Comparison of ENCODE assay signal across 14 cellular contexts in genomic region chr1:9607352-9607751, GRCh38. TPM values are rescaled to one million over a fixed set of nuclear protein-coding genes. Genes with fewer than 3 reads are reported as not detected.
DNase-seq lines count a peak whose midpoint lies in the region; ATAC-seq and TF ChIP-seq lines count a peak whose summit lies in the region.
"Had no signal": no experiment of that assay in that cellular context is flagged by ENCODE, and none has a peak within 500 bp of the region (broad histone marks: within the 10 kb centered on the region; RNA-seq: fewer than 3 reads in every experiment).

No MANE protein-coding gene starts in this region.

- intact Hi-C loops in Right ventricle myocardium superior (cut with DNase I), result no loop called here
- intact Hi-C loops in OCI-LY7 (cut with micrococcal nuclease; ENCODE audit: unreplicated experiment), result no loop called here
- intact Hi-C loops in tibial artery (cut with DNase I; ENCODE audit: low total_unique reads), result no loop called here

- H3K4me1 ChIP-seq in right atrium auricular region (peaks cover 0 to 7% of the 10 kb centered on the region in 2 donors), OCI-LY7 (ENCODE audit: insufficient read depth, low read length, poor library complexity, severe bottlenecking) (no peaks in the 10 kb centered on the region), tibial artery (peaks cover 0 to 2% (median 0%) of the 10 kb centered on the region in 4 donors)
- H3K4me1 ChIP-seq: HAP-1 had no signal

- H3K36me3 Mint-ChIP-seq in IgD-negative memory B cell, result no peaks in the 10 kb centered on the region
- no peaks in the 10 kb centered on the region for H3K36me3 Mint-ChIP-seq in HFFc6 (ENCODE audit: low read depth)

- no peak overlapping the region for H2AFZ ChIP-seq in OCI-LY7 (ENCODE audit: low read length)
- H2AFZ ChIP-seq: GM23248 had no signal

- no peaks in the 10 kb centered on the region for H3K79me2 ChIP-seq in OCI-LY7 (ENCODE audit: insufficient read depth, low read depth, low read length)

- CTCF ChIA-PET in OCI-LY7 (lab: Charles Lee; ENCODE audit: unreplicated experiment), result no interaction called here

- no peaks in the 10 kb centered on the region for H3K4me1 Mint-ChIP-seq in IgD-negative memory B cell
- H3K4me1 Mint-ChIP-seq in HFFc6 (ENCODE audit: low read depth), result no peaks in the 10 kb centered on the region
- H3K4me1 Mint-ChIP-seq: B cell; CD4-positive, alpha-beta memory T cell had no signal

- H3K27ac ChIP-seq in right atrium auricular region (peak overlapping the region; percentile 58 to 65), OCI-LY7 (ENCODE audit: low read depth, low read length, poor library complexity, severe bottlenecking) (no peak overlapping the region), tibial artery (no peak overlapping the region)
- H3K27ac ChIP-seq: GM23248 had no signal

- H3K9me2 ChIP-seq in OCI-LY7 (ENCODE audit: insufficient read depth, low read length), result no peaks in the 10 kb centered on the region

- H3K27me3 Mint-ChIP-seq in IgD-negative memory B cell (no peaks in the 10 kb centered on the region), HFFc6 (ENCODE audit: insufficient read depth) (no peaks in the 10 kb centered on the region; the same call in 1 of the 2 replicates)
- H3K27me3 Mint-ChIP-seq: B cell; CD4-positive, alpha-beta memory T cell had no signal

- no peaks in the 10 kb centered on the region for H3K9me3 ChIP-seq in right atrium auricular region
- no peaks in the 10 kb centered on the region for H3K9me3 ChIP-seq in OCI-LY7 (ENCODE audit: low read length)
- no peaks in the 10 kb centered on the region for H3K9me3 ChIP-seq in tibial artery
- H3K9me3 ChIP-seq: HAP-1 had no signal

- H3K9me3 Mint-ChIP-seq in IgD-negative memory B cell (no peaks in the 10 kb centered on the region), HFFc6 (no peaks in the 10 kb centered on the region)
- H3K9me3 Mint-ChIP-seq: CD4-positive, alpha-beta memory T cell had no signal

- H3K36me3 ChIP-seq in right atrium auricular region (peaks cover 35% of the 10 kb centered on the region), OCI-LY7 (ENCODE audit: insufficient read depth, low read length) (peaks cover 16% of the 10 kb centered on the region; the same call in 1 of the 2 replicates), tibial artery (peaks cover 5 to 91% (median 40%) of the 10 kb centered on the region in 3 donors)

- ATAC-seq in Right ventricle myocardium superior (ENCODE audit: poor library complexity), result no peak
- ATAC-seq: GM12878, HepG2 had no signal

- H3K4me3 ChIP-seq in right atrium auricular region (no peak overlapping the region), OCI-LY7 (ENCODE audit: low read depth, low read length, poor library complexity, severe bottlenecking) (no peak overlapping the region), tibial artery (no peak overlapping the region)
- H3K4me3 ChIP-seq: GM12878, GM23248, HAP-1 had no signal

- TF ChIP-seq CTCF in right atrium auricular region (IDR thresholded peaks at IDR 0.05) (no peak), OCI-LY7 (conservative IDR thresholded peaks at IDR 0.05; ENCODE audit: low read length) (no peak), HFFc6 (IDR thresholded peaks at IDR 0.05) (no peak), tibial artery (IDR thresholded peaks at IDR 0.05) (no peak)

- H4K20me1 ChIP-seq in OCI-LY7 (ENCODE audit: insufficient read depth, low read length), result no peaks in the 10 kb centered on the region

- POLR2A ChIA-PET in OCI-LY7 (lab: Charles Lee), result interaction anchor here (0.9 kb wide), 1 partner anchor 252 kb away, joined by 3 read pairs; no protein-coding TSS in a partner anchor

- H3K27ac Mint-ChIP-seq in IgD-negative memory B cell, result peak overlapping the region in 2 of 3 donors; percentile 22 to 34
- H3K27ac Mint-ChIP-seq in HFFc6, result no peak overlapping the region
- H3K27ac Mint-ChIP-seq: B cell; CD4-positive, alpha-beta memory T cell had no signal

- no peak overlapping the region for H3K4me3 Mint-ChIP-seq in IgD-negative memory B cell
- H3K4me3 Mint-ChIP-seq in HFFc6, result no peak overlapping the region
- H3K4me3 Mint-ChIP-seq: B cell; CD4-positive, alpha-beta memory T cell had no signal

- H3K4me2 ChIP-seq in OCI-LY7 (ENCODE audit: low read length), result no peak overlapping the region

- no TSS peak for BruUV-seq in OCI-LY7 (replicated peaks; lab: Mats Ljungman, UMichigan)

- no peak for DNase-seq in right atrium auricular region (ENCODE audit: low spot score)
- no peak for DNase-seq in Right ventricle myocardium superior
- peak; percentile 14 for DNase-seq in epidermal melanocyte (ENCODE audit: insufficient read length, low spot score)
- no peak for DNase-seq in OCI-LY7 (ENCODE audit: low spot score)
- no peak for DNase-seq in HFFc6
- no peak for DNase-seq in tibial artery
- DNase-seq: CD4-positive, alpha-beta memory T cell; DMS79; GM23248 had no signal

- H3K27me3 ChIP-seq in right atrium auricular region, result no peaks in the 10 kb centered on the region
- H3K27me3 ChIP-seq in tibial artery, result no peaks in the 10 kb centered on the region

RNA-seq across cellular contexts. Expression of gene TMEM201, which starts 18.6 kb away (rescaled TPM):
- total RNA-seq in right atrium auricular region (10 to 100 TPM; 17.2 to 18.6 TPM), Right ventricle myocardium superior (17.2 TPM), OCI-LY7 (2022) (21.9 and 23.6 TPM in 2 replicates)
- polyA plus RNA-seq in IgD-negative memory B cell, result 4.2 TPM
- total RNA-seq in OCI-LY7 (2014; rRNA removed; shearing (Covaris generic)), result 5.3 and 7.5 TPM in 2 replicates
- total RNA-seq in HFFc6 (2021; fragmentation: NEBNext Ultra II Directional; extraction: Animal tissue kit (Norgen Biotek cat#: 25700)), result 10 to 100 TPM; 10.5 to 14.0 (median 11.2) TPM

RNA-seq across cellular contexts. Expression of gene PIK3CD, which starts 44.2 kb away (rescaled TPM):
- total RNA-seq in right atrium auricular region (1 to 10 TPM; 4.7 to 7.4 TPM), Right ventricle myocardium superior (3.3 TPM), OCI-LY7 (2022) (37.1 and 44.1 TPM in 2 replicates)
- 82.6 TPM for polyA plus RNA-seq in IgD-negative memory B cell
- total RNA-seq in OCI-LY7 (2014; rRNA removed; shearing (Covaris generic)), result 7.5 and 13.6 TPM in 2 replicates
- 10 to 100 TPM in 2 of 6 experiments, 1 to 10 TPM in 4; 7.3 to 14.6 (median 9.2) TPM for total RNA-seq in HFFc6 (2021; fragmentation: NEBNext Ultra II Directional; extraction: Animal tissue kit (Norgen Biotek cat#: 25700))

Comparison
In these comparisons a context has a peak if more than half of its experiments do, and no peak if none do; other contexts are left out.
1. H3K27ac ChIP-seq: peak in right atrium auricular region (2 of 2); none in OCI-LY7 (single experiment) and tibial artery (0 of 2).